ENCODE assay signal across 8 cellular contexts in the genomic region with DNA sequence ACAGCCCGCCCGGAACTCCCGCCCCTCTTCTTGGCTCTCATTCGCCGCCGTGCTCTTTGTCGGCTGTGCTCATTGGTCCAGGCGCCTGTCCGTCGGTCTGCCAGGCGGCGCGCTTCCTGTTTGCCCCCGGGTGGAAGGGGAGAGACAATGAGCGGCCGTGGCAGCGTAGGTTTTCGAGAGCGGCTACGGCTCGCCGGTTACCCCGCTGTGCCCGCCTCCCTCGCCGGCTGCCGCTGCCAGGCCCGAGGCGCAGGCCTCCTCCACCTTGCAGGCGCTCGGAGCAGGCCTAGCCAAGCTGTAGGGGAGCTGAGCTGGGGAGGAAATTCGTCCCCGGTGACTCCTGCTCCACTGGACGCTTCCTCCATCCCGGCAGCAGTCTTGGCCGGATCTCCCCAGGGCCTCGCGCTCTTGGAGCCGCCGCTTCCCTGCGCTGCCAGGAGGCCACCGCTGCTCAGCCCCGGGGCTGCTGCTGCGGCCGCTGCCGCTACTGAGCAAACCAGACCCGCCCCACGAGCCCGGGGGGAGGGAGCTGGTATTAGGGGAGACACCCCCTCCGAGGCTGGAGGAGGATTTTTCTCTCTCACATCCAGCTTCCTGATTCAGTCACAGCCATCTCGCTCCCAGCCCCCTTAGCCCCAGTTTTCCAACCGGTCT. TPM values are rescaled to one million over a fixed set of nuclear protein-coding genes. Genes with fewer than 3 reads are reported as not detected.
A peak's percentile ranks its signal among the peaks of the same experiment; 100 is the strongest.
DNase-seq lines count a peak whose midpoint lies in the region; ATAC-seq, FAIRE-seq and TF ChIP-seq lines count a peak whose summit lies in the region.

SP3 (minus strand) TSS at position 2 of the 654 bp plus-strand sequence. CDS start 202 bp downstream, outside the sequence.

- no peaks in the 10 kb centered on the region for H3K36me3 ChIP-seq in pancreas
- H3K36me3 ChIP-seq in tibial artery: peaks cover 0 to 5% (median 3%) of the 10 kb centered on the region in 3 donors

- H3K4me3 ChIP-seq in pancreas (peak within 1 kb of the TSS; percentile 90 to 99 (median 93)), tibial artery (peak within 1 kb of the TSS; percentile 100)

- ATAC-seq in HG02642 (IDR thresholded peaks at IDR 0.05; ENCODE audit: poor library complexity, unreplicated experiment): peak; percentile 70
- peak; percentile 90 for ATAC-seq in Right ventricle myocardium inferior
- peak; percentile 84 to 92 (median 85) for ATAC-seq in pancreas

- no peaks in the 10 kb centered on the region for H3K9me3 ChIP-seq in pancreas
- H3K9me3 ChIP-seq in tibial artery: no peaks in the 10 kb centered on the region

- H3K4me1 ChIP-seq in pancreas (peaks cover 11 to 27% (median 21%) of the 10 kb centered on the region in 3 donors), tibial artery (peaks cover 0 to 42% (median 9%) of the 10 kb centered on the region in 4 donors)

- no peaks in the 10 kb centered on the region for H3K27me3 ChIP-seq in pancreas
- H3K27me3 ChIP-seq in tibial artery: no peaks in the 10 kb centered on the region

- peak; percentile 62 for TF ChIP-seq POLR2A in GM10847 (IDR thresholded peaks at IDR 0.05; ENCODE audit: extremely low read depth, insufficient read length)

- 0 to 1% methylated on average over 50 to 52 of the region's 52 CpGs for WGBS in pancreas, 2 donors

- no peak for FAIRE-seq in pancreas (lab: Jason Lieb, UNC)

- intact Hi-C loops in Right ventricle myocardium inferior (cut with DNase I) (loop anchor here (2.0 kb wide), 3 partner anchors 25 to 283 kb away; partner anchors contain the start of gene OLA1), pancreas (cut with DNase I) (no loop called here), tibial artery (cut with DNase I; ENCODE audit: low total_unique reads) (loop anchor here (10.0 kb wide), 1 partner anchor 279 kb away; the partner anchor contains the start of gene OLA1)

- DNase-seq in NCI-H1105 treated with DMSO at 0.1 percent for 48 hours (lab: John Stamatoyannopoulos, UW): peak; percentile 95
- peak; percentile 80 to 93 for DNase-seq in SW 1271 (lab: John Stamatoyannopoulos, UW)
- DNase-seq in activated naive CD8-positive, alpha-beta T cell treated with anti-CD3 and anti-CD28 coated beads, Interleukin-2, amount 50 U/mL, for 16 hours (ENCODE audit: low read depth, low spot score): peak; percentile 88
- peak; percentile 98 for DNase-seq in Right ventricle myocardium inferior (ENCODE audit: missing footprints)
- peak; percentile 96 to 99 (median 98) for DNase-seq in pancreas
- DNase-seq in tibial artery: peak; percentile 97 to 99

- H3K27ac ChIP-seq in pancreas (peak within 1 kb of the TSS; percentile 98 to 100 (median 98)), tibial artery (peak within 1 kb of the TSS; percentile 100)

- TF ChIP-seq CTCF in pancreas (IDR thresholded peaks at IDR 0.05) (no peak), tibial artery (IDR thresholded peaks at IDR 0.05) (peak in 1 of 2 experiments; percentile 18)

RNA-seq across cellular contexts. Expression of gene SP3, which starts in this region (rescaled TPM):
- 41.2 TPM for total RNA-seq in Right ventricle myocardium inferior
- total RNA-seq in pancreas: 10 to 100 TPM; 21.1 to 48.0 (median 29.0) TPM
- 10 to 100 TPM in 1 of 2 donors, 1 to 10 TPM in 1; 5.6 to 16.6 TPM for polyA plus RNA-seq in pancreas

Comparison
In these comparisons a context has a peak if more than half of its experiments do, and no peak if none do; other contexts are left out.
1. Peak in every context shown above with its lines: DNase-seq, ATAC-seq, H3K4me3 ChIP-seq and H3K27ac ChIP-seq.
2. intact Hi-C loops: an anchor here in Right ventricle myocardium inferior (2.0 kb wide) and tibial artery (10.0 kb wide); none called in pancreas.